Comparison of ENCODE assay signal across 1 cellular context in the genomic region with DNA sequence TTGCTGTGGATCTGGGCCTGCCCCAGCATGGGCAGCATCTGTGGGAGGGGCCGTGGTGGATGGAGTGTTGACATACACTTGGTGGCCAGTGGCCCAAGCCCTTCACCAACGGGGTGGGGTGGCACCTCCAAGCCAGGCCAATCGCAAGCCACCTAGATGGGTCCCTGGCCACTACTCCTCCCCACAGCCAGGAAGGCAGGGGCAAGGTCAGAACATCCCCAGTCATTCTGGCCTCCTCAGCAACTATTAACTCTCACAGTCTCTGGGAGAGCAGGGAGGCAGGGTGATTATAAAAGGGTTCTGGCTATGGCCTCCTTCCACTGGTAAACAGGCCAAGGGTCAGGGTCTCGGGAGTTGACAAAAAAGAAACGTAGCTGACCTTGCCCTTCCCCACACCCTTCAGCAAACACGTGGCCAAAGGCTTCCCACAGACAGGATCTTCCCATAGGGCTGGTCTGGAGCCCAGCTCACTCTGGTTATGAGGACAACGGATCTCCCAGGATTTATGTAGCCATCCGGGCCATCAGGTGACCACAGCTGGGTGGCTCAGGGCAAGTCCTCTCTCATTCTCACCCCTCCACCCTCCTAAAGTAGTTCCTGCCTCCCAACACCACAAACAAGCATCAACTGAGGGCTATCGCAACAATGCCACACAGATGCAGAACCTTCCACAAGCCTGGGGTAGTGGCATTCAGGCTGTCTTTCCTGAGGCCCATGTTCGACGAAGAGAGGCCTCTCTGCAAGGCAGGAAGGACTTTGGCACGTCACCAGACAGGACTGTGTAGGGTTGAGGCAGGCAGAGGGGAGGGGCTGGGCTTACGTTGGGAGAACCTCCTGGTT.
TF ChIP-seq lines count a peak whose summit lies in the region.

No MANE protein-coding gene starts in this region.

TF ChIP-seq in WTC11, 78 proteins besides CTCF, POLR2A, EP300 and RAD21 (continued from another document):
- TF ChIP-seq, protein P1, sequence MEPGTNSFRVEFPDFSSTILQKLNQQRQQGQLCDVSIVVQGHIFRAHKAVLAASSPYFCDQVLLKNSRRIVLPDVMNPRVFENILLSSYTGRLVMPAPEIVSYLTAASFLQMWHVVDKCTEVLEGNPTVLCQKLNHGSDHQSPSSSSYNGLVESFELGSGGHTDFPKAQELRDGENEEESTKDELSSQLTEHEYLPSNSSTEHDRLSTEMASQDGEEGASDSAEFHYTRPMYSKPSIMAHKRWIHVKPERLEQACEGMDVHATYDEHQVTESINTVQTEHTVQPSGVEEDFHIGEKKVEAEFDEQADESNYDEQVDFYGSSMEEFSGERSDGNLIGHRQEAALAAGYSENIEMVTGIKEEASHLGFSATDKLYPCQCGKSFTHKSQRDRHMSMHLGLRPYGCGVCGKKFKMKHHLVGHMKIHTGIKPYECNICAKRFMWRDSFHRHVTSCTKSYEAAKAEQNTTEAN (CRISPR knock-in tag; IDR thresholded peaks at IDR 0.05) = no peak
- no peak for TF ChIP-seq ZNF396 (CRISPR knock-in tag; IDR thresholded peaks at IDR 0.05; ENCODE audit: borderline replicate concordance)
- TF ChIP-seq, protein P2, sequence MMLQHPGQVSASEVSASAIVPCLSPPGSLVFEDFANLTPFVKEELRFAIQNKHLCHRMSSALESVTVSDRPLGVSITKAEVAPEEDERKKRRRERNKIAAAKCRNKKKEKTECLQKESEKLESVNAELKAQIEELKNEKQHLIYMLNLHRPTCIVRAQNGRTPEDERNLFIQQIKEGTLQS (CRISPR knock-in tag; conservative IDR thresholded peaks at IDR 0.05) = no peak
- TF ChIP-seq, protein P3, sequence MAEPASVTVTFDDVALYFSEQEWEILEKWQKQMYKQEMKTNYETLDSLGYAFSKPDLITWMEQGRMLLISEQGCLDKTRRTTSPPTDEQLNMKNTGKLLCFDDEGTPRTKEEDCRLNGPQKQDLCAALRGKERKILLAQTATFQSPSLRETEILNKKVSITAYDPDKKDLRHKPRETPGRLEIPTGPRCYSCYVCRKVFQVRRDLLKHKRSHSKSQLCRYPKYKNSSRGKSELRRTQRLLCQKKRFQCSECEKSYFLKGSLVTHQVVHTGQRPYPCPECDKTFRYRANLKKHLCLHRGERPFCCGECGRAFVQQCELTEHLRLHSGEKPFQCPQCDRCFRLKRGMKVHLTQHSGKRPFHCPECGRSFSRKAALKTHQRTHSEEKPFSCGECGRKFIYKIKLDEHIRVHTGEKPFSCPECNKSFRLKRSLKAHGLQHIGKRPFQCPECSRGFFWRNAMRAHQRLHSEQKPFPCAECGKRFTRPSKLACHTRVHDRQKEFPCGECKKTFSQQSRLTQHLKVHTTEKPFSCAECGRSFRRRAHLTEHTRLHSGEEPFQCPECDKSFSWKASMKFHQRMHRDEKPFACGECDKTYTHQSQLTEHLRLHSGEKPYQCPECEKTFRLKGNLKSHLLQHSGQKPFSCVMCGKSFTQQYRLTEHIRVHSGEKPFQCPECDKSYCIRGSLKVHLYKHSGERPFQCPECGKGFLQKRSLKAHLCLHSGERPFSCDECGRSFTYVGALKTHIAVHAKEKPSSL (CRISPR knock-in tag; conservative IDR thresholded peaks at IDR 0.05) = no peak
TF ChIP-seq in WTC11: peak in this region for 0.
